In genomic region chr4:139167774-139168444, GRCh38 we compare ENCODE assay signal across 1 cellular context.
TF ChIP-seq lines count a peak whose summit lies in the region.

No MANE protein-coding gene starts in this region.

TF ChIP-seq in HepG2, 621 proteins besides CTCF, POLR2A, EP300 and RAD21 (continued from another document):
- TF ChIP-seq, protein P1, sequence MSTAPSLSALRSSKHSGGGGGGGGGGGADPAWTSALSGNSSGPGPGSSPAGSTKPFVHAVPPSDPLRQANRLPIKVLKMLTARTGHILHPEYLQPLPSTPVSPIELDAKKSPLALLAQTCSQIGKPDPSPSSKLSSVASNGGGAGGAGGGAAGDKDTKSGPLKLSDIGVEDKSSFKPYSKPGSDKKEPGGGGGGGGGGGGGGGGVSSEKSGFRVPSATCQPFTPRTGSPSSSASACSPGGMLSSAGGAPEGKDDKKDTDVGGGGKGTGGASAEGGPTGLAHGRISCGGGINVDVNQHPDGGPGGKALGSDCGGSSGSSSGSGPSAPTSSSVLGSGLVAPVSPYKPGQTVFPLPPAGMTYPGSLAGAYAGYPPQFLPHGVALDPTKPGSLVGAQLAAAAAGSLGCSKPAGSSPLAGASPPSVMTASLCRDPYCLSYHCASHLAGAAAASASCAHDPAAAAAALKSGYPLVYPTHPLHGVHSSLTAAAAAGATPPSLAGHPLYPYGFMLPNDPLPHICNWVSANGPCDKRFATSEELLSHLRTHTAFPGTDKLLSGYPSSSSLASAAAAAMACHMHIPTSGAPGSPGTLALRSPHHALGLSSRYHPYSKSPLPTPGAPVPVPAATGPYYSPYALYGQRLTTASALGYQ (CRISPR knock-in tag; IDR thresholded peaks at IDR 0.05), result no peak
- TF ChIP-seq KAT7 (CRISPR knock-in tag; IDR thresholded peaks at IDR 0.05; ENCODE audit: borderline replicate concordance) (no peak), ISX (CRISPR knock-in tag; conservative IDR thresholded peaks at IDR 0.05) (no peak), ZMAT5 (CRISPR knock-in tag; IDR thresholded peaks at IDR 0.05; ENCODE audit: borderline replicate concordance, low read depth) (no peak), SMC3 (IDR thresholded peaks at IDR 0.05; ENCODE audit: low read length) (peak; percentile 37; the same call in 1 of the 2 replicates), ZNF34 (CRISPR knock-in tag; IDR thresholded peaks at IDR 0.05; ENCODE audit: borderline replicate concordance) (no peak), ATF2 (CRISPR knock-in tag; IDR thresholded peaks at IDR 0.05) (no peak), ARHGAP35 (CRISPR knock-in tag; IDR thresholded peaks at IDR 0.05; ENCODE audit: borderline replicate concordance) (no peak), MEF2D (CRISPR knock-in tag; IDR thresholded peaks at IDR 0.05) (no peak), NFAT5 (CRISPR knock-in tag; IDR thresholded peaks at IDR 0.05) (no peak), ZFP82 (CRISPR knock-in tag; IDR thresholded peaks at IDR 0.05; ENCODE audit: borderline replicate concordance) (no peak), ZNF282 (IDR thresholded peaks at IDR 0.05; ENCODE audit: partially characterized antibody) (no peak), LRRFIP1 (CRISPR knock-in tag; conservative IDR thresholded peaks at IDR 0.05) (no peak), ZFY (CRISPR knock-in tag; IDR thresholded peaks at IDR 0.05) (no peak), REPIN1 (CRISPR knock-in tag; IDR thresholded peaks at IDR 0.05; ENCODE audit: borderline replicate concordance, low read depth) (no peak), JUN (CRISPR knock-in tag; IDR thresholded peaks at IDR 0.05) (no peak), ATM (IDR thresholded peaks at IDR 0.05; ENCODE audit: borderline replicate concordance) (no peak), ZNF550 (CRISPR knock-in tag; IDR thresholded peaks at IDR 0.05; ENCODE audit: borderline replicate concordance) (no peak), TBX3 (IDR thresholded peaks at IDR 0.05; ENCODE audit: borderline replicate concordance) (no peak), PTBP1 (IDR thresholded peaks at IDR 0.05; ENCODE audit: low read depth, low read length, poor library complexity, severe bottlenecking) (no peak), NONO (IDR thresholded peaks at IDR 0.05) (no peak), NONO (CRISPR knock-in tag; conservative IDR thresholded peaks at IDR 0.05) (no peak), ZMYM4 (CRISPR knock-in tag; IDR thresholded peaks at IDR 0.05) (0 out of 2 replicates have a peak, but pooled peaks have one; percentile 31), NR2F6 (IDR thresholded peaks at IDR 0.05) (0 out of 2 replicates have a peak, but pooled peaks have one; percentile 24), NR2F6 (CRISPR knock-in tag; IDR thresholded peaks at IDR 0.05) (no peak), PHF5A (CRISPR knock-in tag; IDR thresholded peaks at IDR 0.05; ENCODE audit: low read depth, unreplicated experiment) (no peak), TOPORS (CRISPR knock-in tag; IDR thresholded peaks at IDR 0.05) (no peak), KAT8 (CRISPR knock-in tag; IDR thresholded peaks at IDR 0.05) (peak; percentile 32; the same call in 1 of the 2 replicates), CEBPB (IDR thresholded peaks at IDR 0.05; ENCODE audit: borderline replicate concordance, low read depth, low read length) (peak; percentile 89), ZNF850 (CRISPR knock-in tag; conservative IDR thresholded peaks at IDR 0.05) (no peak), RXRB (CRISPR knock-in tag; IDR thresholded peaks at IDR 0.05; ENCODE audit: borderline replicate concordance) (peak; percentile 22; the same call in 1 of the 2 replicates), STAG1 (CRISPR knock-in tag; IDR thresholded peaks at IDR 0.05) (peak; percentile 49), ZBTB20 (CRISPR knock-in tag; IDR thresholded peaks at IDR 0.05; ENCODE audit: borderline replicate concordance, low read depth) (no peak), SSRP1 (CRISPR knock-in tag; IDR thresholded peaks at IDR 0.05) (no peak), MIER3 (CRISPR knock-in tag; IDR thresholded peaks at IDR 0.05; ENCODE audit: borderline replicate concordance) (no peak), TBL1XR1 (IDR thresholded peaks at IDR 0.05; ENCODE audit: borderline replicate concordance, low read length, partially characterized antibody) (no peak), CEBPG (CRISPR knock-in tag; IDR thresholded peaks at IDR 0.05) (peak; percentile 85), EHMT2 (IDR thresholded peaks at IDR 0.05; ENCODE audit: borderline replicate concordance, low read depth, low read length) (no peak), ZNF883 (CRISPR knock-in tag; IDR thresholded peaks at IDR 0.05; ENCODE audit: not compliant biosample characterization) (no peak), ZSCAN9 (CRISPR knock-in tag; IDR thresholded peaks at IDR 0.05; ENCODE audit: borderline replicate concordance) (0 out of 2 replicates have a peak, but pooled peaks have one; percentile 30)
- TF ChIP-seq, protein P2, sequence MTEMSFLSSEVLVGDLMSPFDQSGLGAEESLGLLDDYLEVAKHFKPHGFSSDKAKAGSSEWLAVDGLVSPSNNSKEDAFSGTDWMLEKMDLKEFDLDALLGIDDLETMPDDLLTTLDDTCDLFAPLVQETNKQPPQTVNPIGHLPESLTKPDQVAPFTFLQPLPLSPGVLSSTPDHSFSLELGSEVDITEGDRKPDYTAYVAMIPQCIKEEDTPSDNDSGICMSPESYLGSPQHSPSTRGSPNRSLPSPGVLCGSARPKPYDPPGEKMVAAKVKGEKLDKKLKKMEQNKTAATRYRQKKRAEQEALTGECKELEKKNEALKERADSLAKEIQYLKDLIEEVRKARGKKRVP (CRISPR knock-in tag; IDR thresholded peaks at IDR 0.05), result no peak
- TF ChIP-seq, protein P3, sequence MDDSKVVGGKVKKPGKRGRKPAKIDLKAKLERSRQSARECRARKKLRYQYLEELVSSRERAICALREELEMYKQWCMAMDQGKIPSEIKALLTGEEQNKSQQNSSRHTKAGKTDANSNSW (CRISPR knock-in tag; IDR thresholded peaks at IDR 0.05; ENCODE audit: borderline replicate concordance), result no peak
- TF ChIP-seq, protein P4, sequence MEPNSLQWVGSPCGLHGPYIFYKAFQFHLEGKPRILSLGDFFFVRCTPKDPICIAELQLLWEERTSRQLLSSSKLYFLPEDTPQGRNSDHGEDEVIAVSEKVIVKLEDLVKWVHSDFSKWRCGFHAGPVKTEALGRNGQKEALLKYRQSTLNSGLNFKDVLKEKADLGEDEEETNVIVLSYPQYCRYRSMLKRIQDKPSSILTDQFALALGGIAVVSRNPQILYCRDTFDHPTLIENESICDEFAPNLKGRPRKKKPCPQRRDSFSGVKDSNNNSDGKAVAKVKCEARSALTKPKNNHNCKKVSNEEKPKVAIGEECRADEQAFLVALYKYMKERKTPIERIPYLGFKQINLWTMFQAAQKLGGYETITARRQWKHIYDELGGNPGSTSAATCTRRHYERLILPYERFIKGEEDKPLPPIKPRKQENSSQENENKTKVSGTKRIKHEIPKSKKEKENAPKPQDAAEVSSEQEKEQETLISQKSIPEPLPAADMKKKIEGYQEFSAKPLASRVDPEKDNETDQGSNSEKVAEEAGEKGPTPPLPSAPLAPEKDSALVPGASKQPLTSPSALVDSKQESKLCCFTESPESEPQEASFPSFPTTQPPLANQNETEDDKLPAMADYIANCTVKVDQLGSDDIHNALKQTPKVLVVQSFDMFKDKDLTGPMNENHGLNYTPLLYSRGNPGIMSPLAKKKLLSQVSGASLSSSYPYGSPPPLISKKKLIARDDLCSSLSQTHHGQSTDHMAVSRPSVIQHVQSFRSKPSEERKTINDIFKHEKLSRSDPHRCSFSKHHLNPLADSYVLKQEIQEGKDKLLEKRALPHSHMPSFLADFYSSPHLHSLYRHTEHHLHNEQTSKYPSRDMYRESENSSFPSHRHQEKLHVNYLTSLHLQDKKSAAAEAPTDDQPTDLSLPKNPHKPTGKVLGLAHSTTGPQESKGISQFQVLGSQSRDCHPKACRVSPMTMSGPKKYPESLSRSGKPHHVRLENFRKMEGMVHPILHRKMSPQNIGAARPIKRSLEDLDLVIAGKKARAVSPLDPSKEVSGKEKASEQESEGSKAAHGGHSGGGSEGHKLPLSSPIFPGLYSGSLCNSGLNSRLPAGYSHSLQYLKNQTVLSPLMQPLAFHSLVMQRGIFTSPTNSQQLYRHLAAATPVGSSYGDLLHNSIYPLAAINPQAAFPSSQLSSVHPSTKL (CRISPR knock-in tag; IDR thresholded peaks at IDR 0.05), result peak; percentile 42; the same call in 1 of the 2 replicates
- TF ChIP-seq, protein P5, sequence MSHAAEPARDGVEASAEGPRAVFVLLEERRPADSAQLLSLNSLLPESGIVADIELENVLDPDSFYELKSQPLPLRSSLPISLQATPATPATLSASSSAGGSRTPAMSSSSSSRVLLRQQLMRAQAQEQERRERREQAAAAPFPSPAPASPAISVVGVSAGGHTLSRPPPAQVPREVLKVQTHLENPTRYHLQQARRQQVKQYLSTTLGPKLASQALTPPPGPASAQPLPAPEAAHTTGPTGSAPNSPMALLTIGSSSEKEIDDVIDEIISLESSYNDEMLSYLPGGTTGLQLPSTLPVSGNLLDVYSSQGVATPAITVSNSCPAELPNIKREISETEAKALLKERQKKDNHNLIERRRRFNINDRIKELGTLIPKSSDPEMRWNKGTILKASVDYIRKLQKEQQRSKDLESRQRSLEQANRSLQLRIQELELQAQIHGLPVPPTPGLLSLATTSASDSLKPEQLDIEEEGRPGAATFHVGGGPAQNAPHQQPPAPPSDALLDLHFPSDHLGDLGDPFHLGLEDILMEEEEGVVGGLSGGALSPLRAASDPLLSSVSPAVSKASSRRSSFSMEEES (CRISPR knock-in tag; IDR thresholded peaks at IDR 0.05), result no peak
